Comparison of ENCODE assay signal across 25 cellular contexts in genomic region chr13:45538382-45538781, GRCh38.
DNase-seq lines count a peak whose midpoint lies in the region; ATAC-seq and TF ChIP-seq lines count a peak whose summit lies in the region.
"Had no signal": no experiment of that assay in that cellular context is flagged by ENCODE, and none has a peak within 500 bp of the region (broad histone marks: within the 10 kb centered on the region; RNA-seq: fewer than 3 reads in every experiment).

No MANE protein-coding gene starts in this region.

- H3K27ac Mint-ChIP-seq in CD4-positive, alpha-beta T cell = peak overlapping the region; percentile 5
- H3K27ac Mint-ChIP-seq: activated T-cell treated with anti-CD3 and anti-CD28 coated beads, Interleukin-2, amount 50 U/mL, for 24 hours had no signal

- H3K27me3 Mint-ChIP-seq in CD4-positive, alpha-beta T cell = no peaks in the 10 kb centered on the region
- H3K27me3 Mint-ChIP-seq: activated T-cell treated with anti-CD3 and anti-CD28 coated beads, Interleukin-2, amount 50 U/mL, for 24 hours; CD8-positive, alpha-beta memory T cell had no signal

- intact Hi-C loops in CD4-positive, alpha-beta T cell (cut with DNase I, micrococcal nuclease) = no loop called here

- no peaks in the 10 kb centered on the region for H3K4me1 Mint-ChIP-seq in CD4-positive, alpha-beta T cell (ENCODE audit: low read depth)
- H3K4me1 Mint-ChIP-seq: CD8-positive, alpha-beta memory T cell had no signal

- no peak for ATAC-seq in CD4-positive, alpha-beta T cell (ENCODE audit: poor library complexity)
- ATAC-seq in HG03432 (IDR thresholded peaks at IDR 0.05; ENCODE audit: unreplicated experiment) (peak; percentile 55), esophagus mucosa (peak; percentile 37), GM21447 (IDR thresholded peaks at IDR 0.05; ENCODE audit: unreplicated experiment) (no peak)
- ATAC-seq: left ventricle myocardium superior had no signal

- no peak overlapping the region for H3K4me3 Mint-ChIP-seq in CD4-positive, alpha-beta T cell
- H3K4me3 Mint-ChIP-seq: activated T-cell treated with anti-CD3 and anti-CD28 coated beads, Interleukin-2, amount 50 U/mL, for 24 hours; CD8-positive, alpha-beta memory T cell; neural crest cell had no signal

- CTCF ChIA-PET in CD4-positive, alpha-beta T cell (lab: Charles Lee) = no interaction called here

- peaks cover 38% of the 10 kb centered on the region for H3K36me3 Mint-ChIP-seq in CD4-positive, alpha-beta T cell (ENCODE audit: low read depth)

- TF ChIP-seq CTCF in CD4-positive, alpha-beta T cell (IDR thresholded peaks at IDR 0.05) = no peak

- H3K9me3 Mint-ChIP-seq in CD4-positive, alpha-beta T cell = no peaks in the 10 kb centered on the region
- H3K9me3 Mint-ChIP-seq: activated T-cell treated with anti-CD3 and anti-CD28 coated beads, Interleukin-2, amount 50 U/mL, for 24 hours; CD8-positive, alpha-beta memory T cell; neural crest cell had no signal

- no peak overlapping the region for H3K27ac ChIP-seq in CD4-positive, alpha-beta T cell (ENCODE audit: low read depth, low read length)
- H3K27ac ChIP-seq: cardiac muscle cell, PC-9, prostate gland, SJSA1, stomach, upper lobe of left lung had no signal

- POLR2A ChIA-PET in CD4-positive, alpha-beta T cell (lab: Charles Lee) = no interaction called here

- H3K27me3 ChIP-seq in CD4-positive, alpha-beta T cell (ENCODE audit: control insufficient read depth, insufficient read depth, low read length) = no peaks in the 10 kb centered on the region
- H3K27me3 ChIP-seq: cardiac muscle cell, MG63, SJSA1, stomach, upper lobe of left lung had no signal

- no peaks in the 10 kb centered on the region for H3K9me3 ChIP-seq in CD4-positive, alpha-beta T cell (ENCODE audit: control insufficient read depth, low read length)
- H3K9me3 ChIP-seq: MG63, prostate gland, SJSA1, stomach, upper lobe of left lung had no signal

- DNase-seq in CD4-positive, alpha-beta T cell = no peak
- DNase-seq in COLO668 (lab: John Stamatoyannopoulos, UW; ENCODE audit: unreplicated experiment) (peak; percentile 83), hypothalamus (lab: John Stamatoyannopoulos, UW) (no peak), HUDEP-2 (lab: John Stamatoyannopoulos, UW; ENCODE audit: unreplicated experiment in 76 of 76) (no peak)
- DNase-seq: activated CD4-positive, alpha-beta T cell treated with anti-CD3 and anti-CD28 coated beads, Interleukin-2, amount 50 U/mL, for 48 hours; activated naive CD4-positive, alpha-beta T cell treated with Interleukin-2 at 50 U/mL for 16 hours; activated T-cell treated with anti-CD3 and anti-CD28 coated beads, Interleukin-2, amount 50 U/mL, for 24 hours; amniotic stem cell; CD8-positive, alpha-beta memory T cell; head of caudate nucleus; left ventricle myocardium superior; MG63; midbrain; NCI-H1694 treated with DMSO at 0.1 percent for 48 hours; NCI-H774; PC-9; stomach; upper lobe of left lung had no signal

Comparison
In these comparisons a context has a peak if more than half of its experiments do, and no peak if none do; other contexts are left out.
1. ATAC-seq: peak in HG03432 (single experiment) and esophagus mucosa (single experiment); none in CD4-positive, alpha-beta T cell (single experiment) and GM21447 (single experiment).